22 cellular contexts compared by ENCODE assay signal in genomic region chrX:30851459-30851858, GRCh38.
"Had no signal": no experiment of that assay in that cellular context is flagged by ENCODE, and none has a peak within 500 bp of the region (broad histone marks: within the 10 kb centered on the region; RNA-seq: fewer than 3 reads in every experiment).

No MANE protein-coding gene starts in this region.

- H3K27ac ChIP-seq: colonic mucosa, pancreas, testis, transverse colon had no signal

- H3K4me1 Mint-ChIP-seq: endodermal cell, naive B cell, nephron had no signal

- H3K36me3 ChIP-seq: colonic mucosa, pancreas, transverse colon had no signal

- H3K9me3 Mint-ChIP-seq: endodermal cell; naive B cell; nephron; stimulated activated naive CD8-positive, alpha-beta T cell treated with anti-CD3 and anti-CD28 coated beads, Interleukin-15, Interleukin-2, amounts not matched to agents 100 ng/mL and 50 ng/mL, for 24 hours had no signal

- FAIRE-seq: endothelial cell of umbilical vein, small intestine had no signal

- H3K4me3 Mint-ChIP-seq: endodermal cell; naive B cell; nephron; stimulated activated naive CD8-positive, alpha-beta T cell treated with anti-CD3 and anti-CD28 coated beads, Interleukin-15, Interleukin-2, amounts not matched to agents 100 ng/mL and 50 ng/mL, for 24 hours had no signal

- H3K4me1 ChIP-seq: colonic mucosa, heart left ventricle, pancreas, testis, transverse colon had no signal

- H3K27ac Mint-ChIP-seq: endodermal cell; naive B cell; nephron; progenitor cell of endocrine pancreas; stimulated activated naive CD8-positive, alpha-beta T cell treated with anti-CD3 and anti-CD28 coated beads, Interleukin-15, Interleukin-2, amounts not matched to agents 100 ng/mL and 50 ng/mL, for 24 hours had no signal

- H3K27me3 ChIP-seq: colonic mucosa, pancreas, testis, transverse colon had no signal

- H3K4me3 ChIP-seq: colonic mucosa, heart left ventricle, pancreas, testis, transverse colon had no signal

- H3K27me3 Mint-ChIP-seq: naive B cell; progenitor cell of endocrine pancreas; stimulated activated naive CD8-positive, alpha-beta T cell treated with anti-CD3 and anti-CD28 coated beads, Interleukin-15, Interleukin-2, amounts not matched to agents 100 ng/mL and 50 ng/mL, for 24 hours had no signal

- DNase-seq: colonic mucosa; effector CD4-positive, alpha-beta T cell; endodermal cell; foreskin melanocyte; heart left ventricle; hippocampal formation; left colon; left ventricle myocardium superior; mesendoderm; naive B cell; occipital lobe; pancreas; right cardiac atrium; small intestine; stimulated activated CD4-positive, alpha-beta T cell treated with anti-CD3 and anti-CD28 coated beads, Interleukin-12 subunit alpha, Interleukin-12 subunit beta, amount 100 ng/mL, for 4 hours; stimulated activated CD4-positive, alpha-beta T cell treated with anti-CD3 and anti-CD28 coated beads, Interleukin-2, amount 100 ng/mL, for 48 hours; testis; transverse colon had no signal

- H3K9me3 ChIP-seq: colonic mucosa, heart left ventricle, pancreas, testis, transverse colon had no signal
